ENCODE assay signal across 8 cellular contexts in genomic region chr10:127906548-127907377, GRCh38. TPM values are rescaled to one million over a fixed set of nuclear protein-coding genes. Genes with fewer than 3 reads are reported as not detected.
DNase-seq lines count a peak whose midpoint lies in the region; ATAC-seq and TF ChIP-seq lines count a peak whose summit lies in the region.

Gene PTPRE, plus strand, starts transcription at chr10:127907103. Its CDS starts 133,779 bp downstream, at chr10:128040882.

- H3K36me3 ChIP-seq in SJSA1, result peaks cover 9% of the 10 kb centered on the region; the same call in 1 of the 2 replicates
- H3K36me3 ChIP-seq in heart left ventricle, result no peaks in the 10 kb centered on the region

- H3K9me3 Mint-ChIP-seq in activated naive CD8-positive, alpha-beta T cell (ENCODE audit: low read depth), result no peaks in the 10 kb centered on the region
- H3K9me3 Mint-ChIP-seq in type B pancreatic cell, result no peaks in the 10 kb centered on the region

- no peaks in the 10 kb centered on the region for H3K36me3 Mint-ChIP-seq in activated naive CD8-positive, alpha-beta T cell
- H3K36me3 Mint-ChIP-seq in type B pancreatic cell, result no peaks in the 10 kb centered on the region

- peaks cover 12% of the 10 kb centered on the region for H3K27me3 Mint-ChIP-seq in activated naive CD8-positive, alpha-beta T cell
- peaks cover 46% of the 10 kb centered on the region for H3K27me3 Mint-ChIP-seq in type B pancreatic cell

- H3K4me1 ChIP-seq in SJSA1 (replicated peaks), result peaks cover 28% of the 10 kb centered on the region
- peaks cover 0 to 47% (median 29%) of the 10 kb centered on the region in 12 donors for H3K4me1 ChIP-seq in heart left ventricle

- no peaks in the 10 kb centered on the region for H3K4me1 Mint-ChIP-seq in activated naive CD8-positive, alpha-beta T cell (ENCODE audit: low read depth)
- H3K4me1 Mint-ChIP-seq in type B pancreatic cell (ENCODE audit: unreplicated experiment), result peaks cover 11% of the 10 kb centered on the region

- H3K9me3 ChIP-seq in SJSA1 (replicated peaks) (0 out of 2 replicates have a peak, but pooled peaks cover 5% of the 10 kb centered on the region), heart left ventricle (no peaks in the 10 kb centered on the region)

- no peak for TF ChIP-seq POLR2A in heart left ventricle (IDR thresholded peaks at IDR 0.05)

- H3K4me3 ChIP-seq in SJSA1 (peak within 1 kb of the TSS; percentile 71), heart left ventricle (peak within 1 kb of the TSS; percentile 58 to 92 (median 76))

- H3K27me3 ChIP-seq in SJSA1 (replicated peaks) (peaks cover 5% of the 10 kb centered on the region), heart left ventricle (no peaks in the 10 kb centered on the region)

- DNase-seq in AG08396 (ENCODE audit: low spot score) (peak; percentile 93), SJSA1 (ENCODE audit: low read depth in 1 of 2, low spot score in 2 of 2) (peak; percentile 65 to 74), heart left ventricle (peak; percentile 83 to 91 (median 84)), posterior vena cava (ENCODE audit: low spot score) (peak; percentile 93), type B pancreatic cell (ENCODE audit: extremely low spot score, unreplicated experiment) (peak; percentile 82)

- 7 to 27% (median 9%) methylated on average over 19 to 78 of the region's 78 CpGs for WGBS in heart left ventricle, 4 donors

- H3K27ac ChIP-seq in SJSA1 (0 out of 2 replicates have a peak within 1 kb of the TSS, but pooled peaks have one; percentile 26), heart left ventricle (peak within 1 kb of the TSS; percentile 85 to 98 (median 91))

- TF ChIP-seq CTCF in heart left ventricle (IDR thresholded peaks at IDR 0.05), result peak; percentile 55 to 96 (median 84)
- TF ChIP-seq CTCF in type B pancreatic cell (conservative IDR thresholded peaks at IDR 0.05), result peak; percentile 85

- ATAC-seq in GM18867 (IDR thresholded peaks at IDR 0.05; ENCODE audit: unreplicated experiment) (peak; percentile 93), HG03139 (IDR thresholded peaks at IDR 0.05; ENCODE audit: unreplicated experiment) (peak; percentile 94), heart left ventricle (peak; percentile 53 to 90 (median 79))

- peak within 1 kb of the TSS; percentile 51 for H3K4me3 Mint-ChIP-seq in activated naive CD8-positive, alpha-beta T cell
- H3K4me3 Mint-ChIP-seq in type B pancreatic cell, result peak within 1 kb of the TSS; percentile 71

- H3K27ac Mint-ChIP-seq in activated naive CD8-positive, alpha-beta T cell, result no peak within 1 kb of the TSS
- no peak within 1 kb of the TSS for H3K27ac Mint-ChIP-seq in type B pancreatic cell

- intact Hi-C loops in heart left ventricle (cut with DNase I), result loop anchor here (1.0 to 10.0 kb wide), 10 partner anchors 104 to 248 kb away; no protein-coding TSS in a partner anchor
- intact Hi-C loops in posterior vena cava (cut with DNase I), result loop anchor here in 1 of 2 donors (2.0 kb wide), 2 partner anchors 104 to 162 kb away; no protein-coding TSS in a partner anchor

RNA-seq across cellular contexts. Expression of gene PTPRE, which starts in this region (rescaled TPM):
- total RNA-seq in SJSA1 (2014; rRNA removed; shearing (Covaris generic)), result 1.0 and 1.5 TPM in 2 replicates
- total RNA-seq in heart left ventricle (10 to 100 TPM; 13.9 to 55.0 (median 26.8) TPM), posterior vena cava (10 to 100 TPM; 22.1 to 37.9 TPM), type B pancreatic cell (ENCODE audit: low replicate concordance) (2.5 and 3.6 TPM in 2 replicates)
- 10 to 100 TPM in 1 of 2 donors, 1 to 10 TPM in 1; 6.9 to 18.4 TPM for polyA plus RNA-seq in heart left ventricle

Comparison
In these comparisons a context has a peak if more than half of its experiments do, and no peak if none do; other contexts are left out.
1. Peak in every context shown above with its lines: DNase-seq, ATAC-seq, H3K4me3 ChIP-seq and H3K27ac ChIP-seq.